In the genomic region with DNA sequence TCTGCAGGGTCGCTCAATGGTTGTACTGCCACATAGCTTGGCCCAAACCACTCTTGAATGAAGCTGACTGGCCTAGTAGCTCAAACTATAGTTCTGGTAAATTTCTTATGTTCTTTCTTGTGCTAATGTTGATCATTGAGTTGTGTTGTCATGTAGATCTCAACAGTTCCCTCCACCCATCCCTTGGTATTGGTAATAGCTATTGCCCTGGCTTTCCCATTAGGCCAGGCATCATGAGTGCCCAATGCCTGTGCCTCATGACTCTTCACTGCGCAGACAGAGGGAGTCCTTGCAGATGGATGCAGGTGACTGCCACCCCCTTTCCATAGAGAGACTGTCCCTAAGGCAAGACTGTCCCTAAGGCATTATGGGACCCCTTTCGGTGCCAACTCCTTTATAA, we compare ENCODE assay signal across 1 cellular context.
TF ChIP-seq lines count a peak whose summit lies in the region.

No MANE protein-coding gene starts in this region.

TF ChIP-seq in GM23338, 12 proteins besides CTCF, POLR2A, EP300 and RAD21 (continued from another document):
- TF ChIP-seq, protein P1, sequence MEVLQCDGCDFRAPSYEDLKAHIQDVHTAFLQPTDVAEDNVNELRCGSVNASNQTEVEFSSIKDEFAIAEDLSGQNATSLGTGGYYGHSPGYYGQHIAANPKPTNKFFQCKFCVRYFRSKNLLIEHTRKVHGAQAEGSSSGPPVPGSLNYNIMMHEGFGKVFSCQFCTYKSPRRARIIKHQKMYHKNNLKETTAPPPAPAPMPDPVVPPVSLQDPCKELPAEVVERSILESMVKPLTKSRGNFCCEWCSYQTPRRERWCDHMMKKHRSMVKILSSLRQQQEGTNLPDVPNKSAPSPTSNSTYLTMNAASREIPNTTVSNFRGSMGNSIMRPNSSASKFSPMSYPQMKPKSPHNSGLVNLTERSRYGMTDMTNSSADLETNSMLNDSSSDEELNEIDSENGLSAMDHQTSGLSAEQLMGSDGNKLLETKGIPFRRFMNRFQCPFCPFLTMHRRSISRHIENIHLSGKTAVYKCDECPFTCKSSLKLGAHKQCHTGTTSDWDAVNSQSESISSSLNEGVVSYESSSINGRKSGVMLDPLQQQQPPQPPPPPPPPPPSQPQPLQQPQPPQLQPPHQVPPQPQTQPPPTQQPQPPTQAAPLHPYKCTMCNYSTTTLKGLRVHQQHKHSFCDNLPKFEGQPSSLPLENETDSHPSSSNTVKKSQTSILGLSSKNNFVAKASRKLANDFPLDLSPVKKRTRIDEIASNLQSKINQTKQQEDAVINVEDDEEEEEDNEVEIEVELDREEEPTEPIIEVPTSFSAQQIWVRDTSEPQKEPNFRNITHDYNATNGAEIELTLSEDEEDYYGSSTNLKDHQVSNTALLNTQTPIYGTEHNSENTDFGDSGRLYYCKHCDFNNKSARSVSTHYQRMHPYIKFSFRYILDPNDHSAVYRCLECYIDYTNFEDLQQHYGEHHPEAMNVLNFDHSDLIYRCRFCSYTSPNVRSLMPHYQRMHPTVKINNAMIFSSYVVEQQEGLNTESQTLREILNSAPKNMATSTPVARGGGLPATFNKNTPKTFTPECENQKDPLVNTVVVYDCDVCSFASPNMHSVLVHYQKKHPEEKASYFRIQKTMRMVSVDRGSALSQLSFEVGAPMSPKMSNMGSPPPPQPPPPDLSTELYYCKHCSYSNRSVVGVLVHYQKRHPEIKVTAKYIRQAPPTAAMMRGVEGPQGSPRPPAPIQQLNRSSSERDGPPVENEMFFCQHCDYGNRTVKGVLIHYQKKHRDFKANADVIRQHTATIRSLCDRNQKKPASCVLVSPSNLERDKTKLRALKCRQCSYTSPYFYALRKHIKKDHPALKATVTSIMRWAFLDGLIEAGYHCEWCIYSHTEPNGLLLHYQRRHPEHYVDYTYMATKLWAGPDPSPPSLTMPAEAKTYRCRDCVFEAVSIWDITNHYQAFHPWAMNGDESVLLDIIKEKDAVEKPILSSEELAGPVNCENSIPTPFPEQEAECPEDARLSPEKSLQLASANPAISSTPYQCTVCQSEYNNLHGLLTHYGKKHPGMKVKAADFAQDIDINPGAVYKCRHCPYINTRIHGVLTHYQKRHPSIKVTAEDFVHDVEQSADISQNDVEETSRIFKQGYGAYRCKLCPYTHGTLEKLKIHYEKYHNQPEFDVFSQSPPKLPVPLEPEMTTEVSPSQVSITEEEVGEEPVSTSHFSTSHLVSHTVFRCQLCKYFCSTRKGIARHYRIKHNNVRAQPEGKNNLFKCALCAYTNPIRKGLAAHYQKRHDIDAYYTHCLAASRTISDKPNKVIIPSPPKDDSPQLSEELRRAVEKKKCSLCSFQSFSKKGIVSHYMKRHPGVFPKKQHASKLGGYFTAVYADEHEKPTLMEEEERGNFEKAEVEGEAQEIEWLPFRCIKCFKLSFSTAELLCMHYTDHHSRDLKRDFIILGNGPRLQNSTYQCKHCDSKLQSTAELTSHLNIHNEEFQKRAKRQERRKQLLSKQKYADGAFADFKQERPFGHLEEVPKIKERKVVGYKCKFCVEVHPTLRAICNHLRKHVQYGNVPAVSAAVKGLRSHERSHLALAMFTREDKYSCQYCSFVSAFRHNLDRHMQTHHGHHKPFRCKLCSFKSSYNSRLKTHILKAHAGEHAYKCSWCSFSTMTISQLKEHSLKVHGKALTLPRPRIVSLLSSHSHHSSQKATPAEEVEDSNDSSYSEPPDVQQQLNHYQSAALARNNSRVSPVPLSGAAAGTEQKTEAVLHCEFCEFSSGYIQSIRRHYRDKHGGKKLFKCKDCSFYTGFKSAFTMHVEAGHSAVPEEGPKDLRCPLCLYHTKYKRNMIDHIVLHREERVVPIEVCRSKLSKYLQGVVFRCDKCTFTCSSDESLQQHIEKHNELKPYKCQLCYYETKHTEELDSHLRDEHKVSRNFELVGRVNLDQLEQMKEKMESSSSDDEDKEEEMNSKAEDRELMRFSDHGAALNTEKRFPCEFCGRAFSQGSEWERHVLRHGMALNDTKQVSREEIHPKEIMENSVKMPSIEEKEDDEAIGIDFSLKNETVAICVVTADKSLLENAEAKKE (CRISPR knock-in tag; IDR thresholded peaks at IDR 0.05): no peak
TF ChIP-seq in GM23338: peak in this region for 0.
